In the genomic region with DNA sequence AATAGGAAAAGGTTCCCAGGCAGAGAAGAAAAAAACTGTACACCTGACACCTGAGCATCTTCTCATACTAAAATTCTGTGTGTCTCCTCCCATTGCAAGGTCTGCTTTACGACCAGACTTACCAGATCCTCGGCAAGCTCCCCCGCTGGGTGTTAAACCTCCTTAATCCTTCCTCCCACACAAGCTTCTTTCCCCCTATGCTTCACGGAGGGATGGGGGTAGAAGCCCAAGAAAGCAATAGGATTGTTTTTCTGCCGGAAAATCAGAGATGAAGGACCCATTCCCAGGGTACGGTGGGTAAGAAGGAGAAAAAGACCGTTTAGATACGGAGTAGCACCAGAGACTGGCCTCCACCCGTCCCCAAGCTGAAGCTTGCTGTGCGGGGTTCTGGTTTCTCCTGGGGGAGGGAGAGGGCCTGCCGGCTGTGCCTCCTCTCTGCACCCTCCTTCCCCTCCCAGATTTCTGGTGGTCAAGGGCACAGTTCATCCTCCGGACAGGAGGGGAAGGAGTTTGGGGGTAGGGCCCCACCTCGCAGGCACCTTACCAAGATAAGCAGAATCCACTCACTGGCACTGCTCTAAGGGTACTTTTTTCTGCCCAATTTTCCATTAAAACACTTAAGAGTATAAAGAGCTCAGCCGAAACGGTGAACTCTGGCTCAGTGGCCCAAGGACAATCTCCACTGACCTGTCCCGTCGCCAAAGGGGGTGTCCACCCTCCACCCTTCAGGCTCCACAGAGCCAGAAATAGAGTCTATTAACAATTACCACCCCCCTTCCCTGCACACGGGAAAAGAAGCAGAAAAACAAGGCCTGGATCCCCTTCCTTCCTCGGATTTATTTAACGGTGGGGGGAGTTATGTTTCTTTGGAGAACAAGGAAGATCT, we compare ENCODE assay signal across 8 cellular contexts. TPM values are rescaled to one million over a fixed set of nuclear protein-coding genes. Genes with fewer than 3 reads are reported as not detected.
DNase-seq lines count a peak whose midpoint lies in the region; ATAC-seq and TF ChIP-seq lines count a peak whose summit lies in the region.

No MANE protein-coding gene starts in this region.

- H3K27ac ChIP-seq in psoas muscle = peak overlapping the region; percentile 99

- H3K27ac Mint-ChIP-seq in activated T-helper 2 cell treated with anti-CD3 and anti-CD28 coated beads, Interferon-gamma antibody, Interleukin-2, Interleukin-4, amounts not matched to agents 10 μg/mL and 5 μg/mL and 100 μg/mL, durations not matched to agents 14 hours and 24 hours and 36 hours = peak overlapping the region; percentile 89
- peak overlapping the region; percentile 92 for H3K27ac Mint-ChIP-seq in glutamatergic neuron (ENCODE audit: unreplicated experiment)

- peaks cover 25% of the 10 kb centered on the region for H3K36me3 Mint-ChIP-seq in activated T-helper 2 cell treated with anti-CD3 and anti-CD28 coated beads, Interferon-gamma antibody, Interleukin-2, Interleukin-4, amounts not matched to agents 10 μg/mL and 5 μg/mL and 100 μg/mL, durations not matched to agents 14 hours and 24 hours and 36 hours (ENCODE audit: low read depth)
- H3K36me3 Mint-ChIP-seq in glutamatergic neuron (ENCODE audit: unreplicated experiment) = no peaks in the 10 kb centered on the region

- TF ChIP-seq CTCF in glutamatergic neuron (IDR thresholded peaks at IDR 0.05; ENCODE audit: partially characterized antibody, unreplicated experiment) = no peak
- no peak for TF ChIP-seq CTCF in psoas muscle (IDR thresholded peaks at IDR 0.05)

- intact Hi-C loops in activated T-helper 2 cell treated with anti-CD3 and anti-CD28 coated beads, Interferon-gamma antibody, Interleukin-2, Interleukin-4, amounts not matched to agents 10 μg/mL and 5 μg/mL and 100 μg/mL, durations not matched to agents 14 hours and 24 hours and 36 hours (cut with micrococcal nuclease) = loop anchor here (2.0 to 10.0 kb wide), 3 partner anchors 179 to 495 kb away; partner anchors contain the start of genes DESI1, L3MBTL2 and XRCC6
- intact Hi-C loops in psoas muscle (cut with DNase I) = loop anchor here in 1 of 2 donors (5.0 kb wide), 1 partner anchor 67 kb away; no protein-coding TSS in a partner anchor

- H3K9me3 Mint-ChIP-seq in activated T-helper 2 cell treated with anti-CD3 and anti-CD28 coated beads, Interferon-gamma antibody, Interleukin-2, Interleukin-4, amounts not matched to agents 10 μg/mL and 5 μg/mL and 100 μg/mL, durations not matched to agents 14 hours and 24 hours and 36 hours = no peaks in the 10 kb centered on the region
- peaks cover 15% of the 10 kb centered on the region for H3K9me3 Mint-ChIP-seq in glutamatergic neuron (ENCODE audit: unreplicated experiment)

- peaks cover 44% of the 10 kb centered on the region for H3K4me1 ChIP-seq in psoas muscle

- peak overlapping the region; percentile 98 for H3K4me3 ChIP-seq in psoas muscle

- peaks cover 13% of the 10 kb centered on the region for H3K4me1 Mint-ChIP-seq in activated T-helper 2 cell treated with anti-CD3 and anti-CD28 coated beads, Interferon-gamma antibody, Interleukin-2, Interleukin-4, amounts not matched to agents 10 μg/mL and 5 μg/mL and 100 μg/mL, durations not matched to agents 14 hours and 24 hours and 36 hours (ENCODE audit: low read depth)
- H3K4me1 Mint-ChIP-seq in glutamatergic neuron (ENCODE audit: low read depth, unreplicated experiment) = peaks cover 14% of the 10 kb centered on the region

- peaks cover 0 to 29% of the 10 kb centered on the region in 2 donors for H3K36me3 ChIP-seq in psoas muscle (ENCODE audit: insufficient read depth in 1 of 2, low read depth in 1 of 2)

- H3K27me3 ChIP-seq in psoas muscle (ENCODE audit: insufficient read depth in 3 of 3, low read length in 2 of 3) = no peaks in the 10 kb centered on the region

- WGBS in psoas muscle, 3 donors = 0% methylated on average over 19 to 20 of the region's 20 CpGs

- no peaks in the 10 kb centered on the region for H3K27me3 Mint-ChIP-seq in activated T-helper 2 cell treated with anti-CD3 and anti-CD28 coated beads, Interferon-gamma antibody, Interleukin-2, Interleukin-4, amounts not matched to agents 10 μg/mL and 5 μg/mL and 100 μg/mL, durations not matched to agents 14 hours and 24 hours and 36 hours (ENCODE audit: low read depth)
- peaks cover 6% of the 10 kb centered on the region for H3K27me3 Mint-ChIP-seq in glutamatergic neuron (ENCODE audit: unreplicated experiment)

- no peaks in the 10 kb centered on the region for H3K9me3 ChIP-seq in psoas muscle

- peak overlapping the region; percentile 96 for H3K4me3 Mint-ChIP-seq in activated T-helper 2 cell treated with anti-CD3 and anti-CD28 coated beads, Interferon-gamma antibody, Interleukin-2, Interleukin-4, amounts not matched to agents 10 μg/mL and 5 μg/mL and 100 μg/mL, durations not matched to agents 14 hours and 24 hours and 36 hours (ENCODE audit: low read depth)
- H3K4me3 Mint-ChIP-seq in glutamatergic neuron (ENCODE audit: unreplicated experiment) = peak overlapping the region; percentile 92

- DNase-seq in NCI-H187 treated with DMSO at 0.1 percent for 48 hours (lab: John Stamatoyannopoulos, UW) = peak; percentile 3
- DNase-seq in NCI-H187 (lab: John Stamatoyannopoulos, UW) = no peak
- peak; percentile 44 for DNase-seq in NCI-H2196 (lab: John Stamatoyannopoulos, UW; ENCODE audit: unreplicated experiment)
- DNase-seq in activated T-helper 2 cell treated with anti-CD3 and anti-CD28 coated beads, Interferon-gamma antibody, Interleukin-2, Interleukin-4, amounts not matched to agents 10 μg/mL and 5 μg/mL and 100 μg/mL, durations not matched to agents 14 hours and 24 hours and 36 hours (ENCODE audit: low spot score) = peak; percentile 30
- DNase-seq in glutamatergic neuron = no peak
- DNase-seq in psoas muscle = peak in 1 of 2 donors; percentile 76
- DNase-seq in germinal center (ENCODE audit: low spot score) = no peak

- ATAC-seq in psoas muscle (peak in 1 of 4 donors; percentile 1), GM21737 (IDR thresholded peaks at IDR 0.05; ENCODE audit: unreplicated experiment) (no peak)

RNA-seq across cellular contexts. Expression of gene TOB2, which starts 1.2 kb away (rescaled TPM):
- 41.2 and 44.2 TPM in 2 replicates for total RNA-seq in activated T-helper 2 cell treated with anti-CD3 and anti-CD28 coated beads, Interferon-gamma antibody, Interleukin-2, Interleukin-4, amounts not matched to agents 10 μg/mL and 5 μg/mL and 100 μg/mL, durations not matched to agents 14 hours and 24 hours and 36 hours
- 43.3 TPM for total RNA-seq in glutamatergic neuron (ENCODE audit: unreplicated experiment)
- 100 to 1,000 TPM in 1 of 4 donors, 10 to 100 TPM in 3; 12.3 to 111 (median 50.9) TPM for total RNA-seq in psoas muscle
- 10 to 100 TPM in 2 of 3 donors, 1 to 10 TPM in 1; 9.5 to 26.1 (median 23.4) TPM for polyA plus RNA-seq in psoas muscle

RNA-seq across cellular contexts. Expression of gene PHF5A, which starts 23.1 kb away (rescaled TPM):
- total RNA-seq in activated T-helper 2 cell treated with anti-CD3 and anti-CD28 coated beads, Interferon-gamma antibody, Interleukin-2, Interleukin-4, amounts not matched to agents 10 μg/mL and 5 μg/mL and 100 μg/mL, durations not matched to agents 14 hours and 24 hours and 36 hours = 72.1 and 74.3 TPM in 2 replicates
- total RNA-seq in glutamatergic neuron (ENCODE audit: unreplicated experiment) (36.1 TPM), psoas muscle (10 to 100 TPM; 19.9 to 40.0 (median 23.4) TPM)
- polyA plus RNA-seq in psoas muscle = 10 to 100 TPM; 34.3 to 79.2 (median 49.0) TPM

RNA-seq across cellular contexts. Expression of gene ACO2, which starts 23.5 kb away (rescaled TPM):
- 94.1 and 96.1 TPM in 2 replicates for total RNA-seq in activated T-helper 2 cell treated with anti-CD3 and anti-CD28 coated beads, Interferon-gamma antibody, Interleukin-2, Interleukin-4, amounts not matched to agents 10 μg/mL and 5 μg/mL and 100 μg/mL, durations not matched to agents 14 hours and 24 hours and 36 hours
- 114 TPM for total RNA-seq in glutamatergic neuron (ENCODE audit: unreplicated experiment)
- 100 to 1,000 TPM; 422 to 513 (median 474) TPM for total RNA-seq in psoas muscle
- polyA plus RNA-seq in psoas muscle = 100 to 1,000 TPM; 346 to 459 (median 402) TPM

Comparison
In these comparisons a context has a peak if more than half of its experiments do, and no peak if none do; other contexts are left out.
1. DNase-seq: peak in NCI-H187 treated with DMSO at 0.1 percent for 48 hours (single experiment), NCI-H2196 (single experiment) and activated T-helper 2 cell treated with anti-CD3 and anti-CD28 coated beads, Interferon-gamma antibody, Interleukin-2, Interleukin-4, amounts not matched to agents 10 μg/mL and 5 μg/mL and 100 μg/mL, durations not matched to agents 14 hours and 24 hours and 36 hours (single experiment); none in NCI-H187 (0 of 2), glutamatergic neuron (single experiment) and germinal center (single experiment).